26 cellular contexts compared by ENCODE assay signal in the genomic region with DNA sequence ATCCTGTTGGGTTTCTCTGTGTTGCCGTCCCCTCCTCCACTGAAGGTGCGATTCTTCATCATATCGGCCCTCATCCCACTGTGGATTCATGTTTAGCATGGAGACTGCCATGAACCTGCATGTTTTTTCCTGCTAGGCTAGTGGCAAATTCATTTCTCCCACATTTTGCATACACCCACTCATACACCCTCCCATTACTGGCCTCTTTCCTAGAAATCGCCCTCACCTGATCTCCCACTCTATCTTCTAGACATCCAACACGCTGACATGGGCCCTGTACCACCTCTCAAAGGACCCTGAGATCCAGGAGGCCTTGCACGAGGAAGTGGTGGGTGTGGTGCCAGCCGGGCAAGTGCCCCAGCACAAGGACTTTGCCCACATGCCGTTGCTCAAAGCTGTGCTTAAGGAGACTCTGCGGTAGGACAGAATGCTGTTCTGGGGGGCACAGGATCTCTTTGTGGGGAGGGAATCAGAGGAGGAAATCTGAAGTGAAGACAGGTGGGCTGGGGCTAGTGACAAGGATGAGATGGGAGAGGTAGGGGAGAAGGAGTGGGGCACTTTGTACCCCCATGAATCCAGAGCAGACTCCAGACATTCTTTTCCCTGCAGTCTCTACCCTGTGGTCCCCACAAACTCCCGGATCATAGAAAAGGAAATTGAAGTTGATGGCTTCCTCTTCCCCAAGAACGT. TPM values are rescaled to one million over a fixed set of nuclear protein-coding genes. Genes with fewer than 3 reads are reported as not detected.
"Had no signal": no experiment of that assay in that cellular context is flagged by ENCODE, and none has a peak within 500 bp of the region (broad histone marks: within the 10 kb centered on the region; RNA-seq: fewer than 3 reads in every experiment).

No MANE protein-coding gene starts in this region.

- H3K4me1 ChIP-seq: body of pancreas, foreskin keratinocyte, left ventricle myocardium inferior, vagina had no signal

- ATAC-seq: activated naive CD8-positive, alpha-beta T cell treated with anti-CD3 and anti-CD28 coated beads, Interleukin-2, amount 50 U/mL, for 24 hours; activated T-cell treated with anti-CD3 and anti-CD28 coated beads, Interleukin-2, amount 50 U/mL, for 72 hours; body of pancreas had no signal

- H3K27ac ChIP-seq: body of pancreas, foreskin keratinocyte, left ventricle myocardium inferior, vagina had no signal

- DNase-seq: activated CD4-positive, alpha-beta memory T cell treated with anti-CD3 and anti-CD28 coated beads, Interleukin-2, amount 10 ng/mL, durations not matched to agents 7 days and 5 days; activated CD4-positive, alpha-beta T cell treated with anti-CD3 and anti-CD28 coated beads for 48 hours; activated CD4-positive, CD25-positive, alpha-beta regulatory T cell; activated effector memory CD4-positive, alpha-beta T cell treated with Interleukin-2 at 50 U/mL for 16 hours; activated naive CD4-positive, alpha-beta T cell treated with anti-CD3 and anti-CD28 coated beads, Interleukin-2, amount 10 ng/mL, durations not matched to agents 7 days and 5 days; activated naive CD8-positive, alpha-beta T cell treated with anti-CD3 and anti-CD28 coated beads, Interleukin-2, amount 50 U/mL, for 24 hours; activated T-cell treated with anti-CD3 and anti-CD28 coated beads, Interleukin-2, amount 50 U/mL, for 72 hours; body of pancreas; dermis blood vessel endothelial cell; effector CD8-positive, alpha-beta T cell; erythroblast; foreskin keratinocyte; immature natural killer cell; kidney glomerular epithelial cell; left ventricle myocardium inferior; midbrain; naive B cell; occipital lobe; retina; stimulated activated CD4-positive, alpha-beta T cell treated with anti-CD3 and anti-CD28 coated beads, Interleukin-1b, Interleukin-23, amount 100 ng/mL, for 48 hours; T1000; trophoblast cell had no signal

- H3K27me3 ChIP-seq: body of pancreas, vagina had no signal

- H3K9me3 ChIP-seq: body of pancreas, left ventricle myocardium inferior, vagina had no signal

- H3K4me3 ChIP-seq: body of pancreas, left ventricle myocardium inferior, vagina had no signal

RNA-seq across cellular contexts. Expression of a gene that starts 17.7 kb away (rescaled TPM):
- total RNA-seq: activated CD4-positive, alpha-beta memory T cell treated with anti-CD3 and anti-CD28 coated beads, Interleukin-2, amount 10 ng/mL, durations not matched to agents 7 days and 5 days; activated T-cell treated with anti-CD3 and anti-CD28 coated beads, Interleukin-2, amount 50 U/mL, for 72 hours; body of pancreas; dermis blood vessel endothelial cell; foreskin keratinocyte; occipital lobe; temporal lobe; vagina had no signal
- polyA plus RNA-seq: foreskin keratinocyte, immature natural killer cell, neural cell had no signal

RNA-seq across cellular contexts. Expression of a gene that starts 32.0 kb away (rescaled TPM):
- total RNA-seq: activated CD4-positive, alpha-beta memory T cell treated with anti-CD3 and anti-CD28 coated beads, Interleukin-2, amount 10 ng/mL, durations not matched to agents 7 days and 5 days had no signal
- polyA plus RNA-seq: neural cell had no signal

RNA-seq across cellular contexts. Expression of a gene that starts 45.7 kb away (rescaled TPM):
- total RNA-seq: activated CD4-positive, alpha-beta memory T cell treated with anti-CD3 and anti-CD28 coated beads, Interleukin-2, amount 10 ng/mL, durations not matched to agents 7 days and 5 days; dermis blood vessel endothelial cell; foreskin keratinocyte; occipital lobe; skeletal muscle tissue; temporal lobe had no signal
- polyA plus RNA-seq: foreskin keratinocyte, neural cell had no signal
